In genomic region chr19:51628153-51628939, GRCh38 we compare ENCODE assay signal across 17 cellular contexts. TPM values are rescaled to one million over a fixed set of nuclear protein-coding genes. Genes with fewer than 3 reads are reported as not detected.
"Had no signal": no experiment of that assay in that cellular context is flagged by ENCODE, and none has a peak within 500 bp of the region (broad histone marks: within the 10 kb centered on the region; RNA-seq: fewer than 3 reads in every experiment).

No MANE protein-coding gene starts in this region.

- H3K27ac Mint-ChIP-seq: activated CD8-positive, alpha-beta T cell treated with anti-CD3 and anti-CD28 coated beads for 36 hours had no signal

- H3K4me1 ChIP-seq: sigmoid colon, stomach had no signal

- H3K36me3 ChIP-seq: sigmoid colon, stomach, thoracic aorta, WERI-Rb-1 had no signal

- DNase-seq: activated CD4-positive, alpha-beta T cell treated with anti-CD3 and anti-CD28 coated beads for 4 hours; activated CD8-positive, alpha-beta memory T cell treated with anti-CD3 and anti-CD28 coated beads, Interleukin-2, amount 50 U/mL, for 48 hours; activated CD8-positive, alpha-beta T cell treated with anti-CD3 and anti-CD28 coated beads for 36 hours; caudate nucleus; cortex of kidney; effector memory CD4-positive, alpha-beta T cell; hypothalamus; midbrain; naive thymus-derived CD4-positive, alpha-beta T cell; sigmoid colon; stimulated activated CD4-positive, alpha-beta T cell treated with anti-CD3 and anti-CD28 coated beads, Interleukin-2, amount 100 ng/mL, for 48 hours; stomach; T-helper 9 cell; WERI-Rb-1 had no signal

- H3K9me3 ChIP-seq: sigmoid colon, stomach, thoracic aorta had no signal

- H3K36me3 Mint-ChIP-seq: naive thymus-derived CD4-positive, alpha-beta T cell had no signal

- H3K9me3 Mint-ChIP-seq: activated CD8-positive, alpha-beta T cell treated with anti-CD3 and anti-CD28 coated beads for 36 hours had no signal

- H3K27ac ChIP-seq: sigmoid colon, stomach, thoracic aorta, WERI-Rb-1 had no signal

- H3K4me3 ChIP-seq: sigmoid colon, thoracic aorta had no signal

- H3K4me3 Mint-ChIP-seq: activated CD8-positive, alpha-beta T cell treated with anti-CD3 and anti-CD28 coated beads for 36 hours; naive thymus-derived CD4-positive, alpha-beta T cell had no signal

RNA-seq across cellular contexts. Expression of gene SIGLEC5, which starts 1.9 kb away (rescaled TPM):
- total RNA-seq: activated CD8-positive, alpha-beta T cell treated with anti-CD3 and anti-CD28 coated beads for 36 hours; epithelial cell of proximal tubule; pulmonary artery endothelial cell had no signal
- polyA plus RNA-seq: naive thymus-derived CD4-positive, alpha-beta T cell; sigmoid colon had no signal

RNA-seq across cellular contexts. Expression of gene SIGLEC14, which starts 18.3 kb away (rescaled TPM):
- total RNA-seq: activated CD8-positive, alpha-beta T cell treated with anti-CD3 and anti-CD28 coated beads for 36 hours; epithelial cell of proximal tubule; pulmonary artery endothelial cell had no signal
